19 cellular contexts compared by ENCODE assay signal in genomic region chr21:41016472-41016871, GRCh38.
A peak's percentile ranks its signal among the peaks of the same experiment; 100 is the strongest.
DNase-seq lines count a peak whose midpoint lies in the region; ATAC-seq, FAIRE-seq and TF ChIP-seq lines count a peak whose summit lies in the region.
"Had no signal": no experiment of that assay in that cellular context is flagged by ENCODE, and none has a peak within 500 bp of the region (broad histone marks: within the 10 kb centered on the region; RNA-seq: fewer than 3 reads in every experiment).

No MANE protein-coding gene starts in this region.

- no peak for FAIRE-seq in D721Med (lab: Jason Lieb, UNC)
- FAIRE-seq: A549 had no signal

- no peak for ATAC-seq in GM21515 (IDR thresholded peaks at IDR 0.05; ENCODE audit: unreplicated experiment)
- ATAC-seq: A549, SK-N-SH treated with all-trans-retinoic acid at 6 μM for 48 hours had no signal

- no peak for TF ChIP-seq CTCF in D721Med (IDR thresholded peaks at IDR 0.05; ENCODE audit: insufficient read depth, missing control alignments)
- TF ChIP-seq CTCF in GM20000 (IDR thresholded peaks at IDR 0.05; ENCODE audit: extremely low read depth, missing control alignments), result no peak

- DNase-seq in NCI-H510A treated with DMSO at 0.1 percent for 48 hours (lab: John Stamatoyannopoulos, UW) (peak; percentile 66), NCI-H510A (lab: John Stamatoyannopoulos, UW) (no peak), NCI-H2029 treated with DMSO at 0.1 percent for 48 hours (lab: John Stamatoyannopoulos, UW) (peak; percentile 99), NCI-H82 (lab: John Stamatoyannopoulos, UW) (peak; percentile 97), D721Med (ENCODE audit: insufficient read length, low spot score) (no peak), GM20000 (ENCODE audit: low spot score) (no peak), SHP77 treated with DMSO at 0.1 percent for 48 hours (lab: John Stamatoyannopoulos, UW) (no peak)
- DNase-seq: GF-D8, H7, IMR-90, NCI-H1105 treated with DMSO at 0.1 percent for 48 hours, NCI-H2081 treated with DMSO at 0.1 percent for 48 hours, NCI-H446 treated with DMSO at 0.1 percent for 48 hours, PC-9, RPMI8226, SHP77 had no signal

Comparison
In these comparisons a context has a peak if more than half of its experiments do, and no peak if none do; other contexts are left out.
1. DNase-seq: peak in NCI-H510A treated with DMSO at 0.1 percent for 48 hours (single experiment), NCI-H2029 treated with DMSO at 0.1 percent for 48 hours (single experiment) and NCI-H82 (single experiment); none in NCI-H510A (single experiment), D721Med (single experiment), GM20000 (single experiment) and SHP77 treated with DMSO at 0.1 percent for 48 hours (single experiment).